ENCODE assay signal across 17 cellular contexts in genomic region chr3:153172796-153173757, GRCh38. TPM values are rescaled to one million over a fixed set of nuclear protein-coding genes. Genes with fewer than 3 reads are reported as not detected.
DNase-seq lines count a peak whose midpoint lies in the region; ATAC-seq lines count a peak whose summit lies in the region.
"Had no signal": no experiment of that assay in that cellular context is flagged by ENCODE, and none has a peak within 500 bp of the region (broad histone marks: within the 10 kb centered on the region; RNA-seq: fewer than 3 reads in every experiment).

No MANE protein-coding gene starts in this region.

- CTCF ChIA-PET in T-cell (lab: Charles Lee), result interaction anchor here (0.6 to 2.7 kb wide), 3 partner anchors 12 to 665 kb away, joined by 7 to 9 read pairs (median 7); no protein-coding TSS in a partner anchor

- no peaks in the 10 kb centered on the region for H3K27me3 Mint-ChIP-seq in activated T-cell treated with anti-CD3 and anti-CD28 coated beads, Interleukin-2, amount 50 U/mL, for 72 hours (ENCODE audit: low read depth)
- no peaks in the 10 kb centered on the region for H3K27me3 Mint-ChIP-seq in activated T-cell treated with anti-CD3 and anti-CD28 coated beads, Interleukin-2, amount 50 U/mL, for 4 hours (ENCODE audit: low read depth)
- H3K27me3 Mint-ChIP-seq in T-cell, result no peaks in the 10 kb centered on the region
- H3K27me3 Mint-ChIP-seq: activated CD4-positive, alpha-beta T cell treated with anti-CD3 and anti-CD28 coated beads for 36 hours had no signal

- no peaks in the 10 kb centered on the region for H3K9me3 Mint-ChIP-seq in activated T-cell treated with anti-CD3 and anti-CD28 coated beads, Interleukin-2, amount 50 U/mL, for 72 hours
- H3K9me3 Mint-ChIP-seq in activated T-cell treated with anti-CD3 and anti-CD28 coated beads, Interleukin-2, amount 50 U/mL, for 4 hours, result no peaks in the 10 kb centered on the region
- no peaks in the 10 kb centered on the region for H3K9me3 Mint-ChIP-seq in T-cell

- H3K27ac Mint-ChIP-seq in activated T-cell treated with anti-CD3 and anti-CD28 coated beads, Interleukin-2, amount 50 U/mL, for 72 hours, result peak overlapping the region; percentile 29
- H3K27ac Mint-ChIP-seq in T-cell, result peak overlapping the region; percentile 34 to 47
- H3K27ac Mint-ChIP-seq: activated CD4-positive, alpha-beta T cell treated with anti-CD3 and anti-CD28 coated beads for 36 hours had no signal

- H3K36me3 Mint-ChIP-seq in activated T-cell treated with anti-CD3 and anti-CD28 coated beads, Interleukin-2, amount 50 U/mL, for 72 hours (ENCODE audit: insufficient read depth in 2 of 2), result no peaks in the 10 kb centered on the region
- H3K36me3 Mint-ChIP-seq in activated T-cell treated with anti-CD3 and anti-CD28 coated beads, Interleukin-2, amount 50 U/mL, for 4 hours (ENCODE audit: insufficient read depth), result peaks cover 8% of the 10 kb centered on the region
- peaks cover 20% of the 10 kb centered on the region for H3K36me3 Mint-ChIP-seq in T-cell

- H3K4me1 Mint-ChIP-seq in activated T-cell treated with anti-CD3 and anti-CD28 coated beads, Interleukin-2, amount 50 U/mL, for 72 hours (ENCODE audit: low read depth), result peaks cover 8% of the 10 kb centered on the region
- peaks cover 22% of the 10 kb centered on the region for H3K4me1 Mint-ChIP-seq in activated T-cell treated with anti-CD3 and anti-CD28 coated beads, Interleukin-2, amount 50 U/mL, for 4 hours (ENCODE audit: low read depth)
- H3K4me1 Mint-ChIP-seq in T-cell, result peaks cover 10 to 42% (median 28%) of the 10 kb centered on the region in 3 donors

- POLR2A ChIA-PET in T-cell (lab: Charles Lee), result interaction anchor here (0.5 to 0.6 kb wide), 5 partner anchors 21 to 1865 kb away, joined by 3 to 4 read pairs (median 3); no protein-coding TSS in a partner anchor

- ATAC-seq in activated T-cell treated with anti-CD3 and anti-CD28 coated beads, Interleukin-2, amount 50 U/mL, for 72 hours (replicated peaks in 1 of 2), result peak in 1 of 2 donors; percentile 25
- no peak for ATAC-seq in activated T-cell treated with anti-CD3 and anti-CD28 coated beads, Interleukin-2, amount 50 U/mL, for 4 hours
- ATAC-seq in T-cell (replicated peaks in 1 of 4) (no peak), esophagus mucosa (peak; percentile 40), GM19035 (IDR thresholded peaks at IDR 0.05; ENCODE audit: unreplicated experiment) (no peak)
- ATAC-seq: activated CD4-positive, alpha-beta T cell treated with anti-CD3 and anti-CD28 coated beads for 36 hours; heart right ventricle; psoas muscle; upper lobe of right lung had no signal

- no peak for DNase-seq in activated T-cell treated with anti-CD3 and anti-CD28 coated beads, Interleukin-2, amount 50 U/mL, for 72 hours
- DNase-seq in activated T-cell treated with anti-CD3 and anti-CD28 coated beads, Interleukin-2, amount 50 U/mL, for 4 hours, result no peak
- DNase-seq in T-cell (no peak), T-helper 9 cell (no peak), NCI-H1694 treated with DMSO at 0.1 percent for 48 hours (lab: John Stamatoyannopoulos, UW) (no peak), ecto neural progenitor cell (ENCODE audit: low spot score) (no peak)
- DNase-seq: activated CD4-positive, alpha-beta T cell treated with anti-CD3 and anti-CD28 coated beads for 36 hours; activated naive CD4-positive, alpha-beta T cell treated with Interleukin-2 at 50 U/mL for 16 hours; heart right ventricle; Kasumi-1; NCI-H1092; NCI-H2107; NCI-H524 treated with DMSO at 0.1 percent for 48 hours; psoas muscle; upper lobe of right lung had no signal

- H3K4me3 Mint-ChIP-seq in activated T-cell treated with anti-CD3 and anti-CD28 coated beads, Interleukin-2, amount 50 U/mL, for 72 hours, result no peak overlapping the region
- no peak overlapping the region for H3K4me3 Mint-ChIP-seq in activated T-cell treated with anti-CD3 and anti-CD28 coated beads, Interleukin-2, amount 50 U/mL, for 4 hours
- no peak overlapping the region for H3K4me3 Mint-ChIP-seq in T-cell
- H3K4me3 Mint-ChIP-seq: activated CD4-positive, alpha-beta T cell treated with anti-CD3 and anti-CD28 coated beads for 36 hours had no signal

RNA-seq across cellular contexts. Expression of gene RAP2B, which starts 11.1 kb away (rescaled TPM):
- 10 to 100 TPM; 11.2 to 13.1 TPM for total RNA-seq in activated T-cell treated with anti-CD3 and anti-CD28 coated beads, Interleukin-2, amount 50 U/mL, for 72 hours
- total RNA-seq in activated T-cell treated with anti-CD3 and anti-CD28 coated beads, Interleukin-2, amount 50 U/mL, for 4 hours, result 10 to 100 TPM; 12.3 to 15.2 (median 13.2) TPM
- total RNA-seq in T-cell (10 to 100 TPM; 16.3 to 35.8 (median 28.1) TPM), esophagus mucosa (28.8 TPM)
